Comparison of ENCODE assay signal across 1 cellular context in genomic region chr5:130168211-130168610, GRCh38.
TF ChIP-seq lines count a peak whose summit lies in the region.

No MANE protein-coding gene starts in this region.

TF ChIP-seq in GM23338, 12 proteins besides CTCF, POLR2A, EP300 and RAD21:
- no peak for TF ChIP-seq REST (IDR thresholded peaks at IDR 0.05; ENCODE audit: unreplicated experiment)
